ENCODE assay signal across 8 cellular contexts in genomic region chr9:127568618-127568970, GRCh38. TPM values are rescaled to one million over a fixed set of nuclear protein-coding genes. Genes with fewer than 3 reads are reported as not detected.
A peak's percentile ranks its signal among the peaks of the same experiment; 100 is the strongest.
DNase-seq lines count a peak whose midpoint lies in the region; ATAC-seq and TF ChIP-seq lines count a peak whose summit lies in the region.

No MANE protein-coding gene starts in this region.

- no peak overlapping the region for H3K23ac ChIP-seq in neuronal stem cell (ENCODE audit: low read depth, low read length, poor library complexity)

- no peak overlapping the region for H3K27ac ChIP-seq in KMS-11
- no peak overlapping the region for H3K27ac ChIP-seq in neuronal stem cell (replicated peaks; ENCODE audit: low read length)

- peaks cover 4% of the 10 kb centered on the region for H3K79me1 ChIP-seq in neuronal stem cell (ENCODE audit: low read depth, low read length)

- peak overlapping the region; percentile 77 for H2BK5ac ChIP-seq in neuronal stem cell (ENCODE audit: low read length)

- H3K27ac Mint-ChIP-seq in effector memory CD8-positive, alpha-beta T cell, result no peak overlapping the region

- H4K91ac ChIP-seq in neuronal stem cell (ENCODE audit: low read depth, low read length, poor library complexity), result no peak overlapping the region

- TF ChIP-seq CTCF in KMS-11 (conservative IDR thresholded peaks at IDR 0.05; ENCODE audit: low read depth, low read length), result no peak

- peaks cover 14% of the 10 kb centered on the region for H3K4me1 ChIP-seq in KMS-11 (ENCODE audit: low read depth, poor library complexity, severe bottlenecking)
- H3K4me1 ChIP-seq in neuronal stem cell (ENCODE audit: control insufficient read depth in 2 of 2, insufficient read depth in 1 of 2, low read depth in 1 of 2, low read length in 2 of 2), result peaks cover 21 to 22% of the 10 kb centered on the region in 2 donors

- no peak overlapping the region for H2BK12ac ChIP-seq in neuronal stem cell (ENCODE audit: low read length)

- H4K20me1 ChIP-seq in KMS-11 (ENCODE audit: insufficient read depth), result no peaks in the 10 kb centered on the region

- H2BK120ac ChIP-seq in neuronal stem cell (ENCODE audit: low read depth, low read length), result no peak overlapping the region

- DNase-seq in ELF-1 (ENCODE audit: low read depth, low spot score) (peak; percentile 19), neuronal stem cell (ENCODE audit: low spot score) (no peak), HCEC 1CT (no peak)
- DNase-seq in effector memory CD8-positive, alpha-beta T cell, result no peak
- no peak for DNase-seq in activated CD4-positive, CD25-positive, alpha-beta regulatory T cell (lab: John Stamatoyannopoulos, UW)

- H3K9me3 ChIP-seq in neuronal stem cell (replicated peaks in 1 of 2; ENCODE audit: control insufficient read depth in 2 of 2, insufficient read depth in 1 of 2, low read depth in 1 of 2, low read length in 2 of 2), result no peaks in the 10 kb centered on the region

- H4K8ac ChIP-seq in neuronal stem cell (ENCODE audit: low read depth, low read length), result no peak overlapping the region

- peak overlapping the region; percentile 93 for H2BK15ac ChIP-seq in neuronal stem cell (ENCODE audit: low read length)

- peak overlapping the region; percentile 93 for H3K18ac ChIP-seq in neuronal stem cell (ENCODE audit: low read length)

- H3K79me2 ChIP-seq in KMS-11 (ENCODE audit: insufficient read depth, low read depth), result no peaks in the 10 kb centered on the region

- H3K27me3 ChIP-seq in KMS-11 (ENCODE audit: insufficient read depth, low read depth) (no peaks in the 10 kb centered on the region), neuronal stem cell (ENCODE audit: control insufficient read depth in 3 of 3, insufficient read depth in 3 of 3, low read depth in 1 of 3, low read length in 3 of 3) (peaks cover 0 to 9% (median 0%) of the 10 kb centered on the region in 3 experiments)

- peak overlapping the region; percentile 82 for H3K14ac ChIP-seq in neuronal stem cell (ENCODE audit: low read length)

- H3K36me3 ChIP-seq in KMS-11 (ENCODE audit: insufficient read depth) (no peaks in the 10 kb centered on the region), neuronal stem cell (replicated peaks in 1 of 2; ENCODE audit: control insufficient read depth in 2 of 2, insufficient read depth in 2 of 2, low read length in 2 of 2) (no peaks in the 10 kb centered on the region)

- H3K9me3 Mint-ChIP-seq in effector memory CD8-positive, alpha-beta T cell, result no peaks in the 10 kb centered on the region

- H3K4me2 ChIP-seq in KMS-11 (peak overlapping the region; percentile 60), neuronal stem cell (ENCODE audit: insufficient read depth, low read length, poor library complexity, severe bottlenecking) (peak overlapping the region; percentile 92)

- peak; percentile 28 for ATAC-seq in effector memory CD8-positive, alpha-beta T cell (replicated peaks)
- ATAC-seq in HG03108 (IDR thresholded peaks at IDR 0.05; ENCODE audit: unreplicated experiment), result no peak
- ATAC-seq in GM21526 (IDR thresholded peaks at IDR 0.05; ENCODE audit: low FRiP score, unreplicated experiment), result no peak

- no peak overlapping the region for H3K9ac ChIP-seq in KMS-11
- H3K9ac ChIP-seq in neuronal stem cell (ENCODE audit: low read depth, low read length, poor library complexity), result peak overlapping the region; percentile 96

- H2AFZ ChIP-seq in KMS-11 (ENCODE audit: low read depth) (peak overlapping the region; percentile 52), neuronal stem cell (ENCODE audit: low read length) (peak overlapping the region; percentile 89)

- peaks cover 23% of the 10 kb centered on the region in 2 donors for H3K4me1 Mint-ChIP-seq in effector memory CD8-positive, alpha-beta T cell (ENCODE audit: low read depth in 2 of 2)

- no peaks in the 10 kb centered on the region for H3K27me3 Mint-ChIP-seq in effector memory CD8-positive, alpha-beta T cell

- no peak overlapping the region for H3K4ac ChIP-seq in neuronal stem cell (ENCODE audit: low read length)

- peak overlapping the region; percentile 75 to 78 for H3K4me3 Mint-ChIP-seq in effector memory CD8-positive, alpha-beta T cell

- no peaks in the 10 kb centered on the region for H3K36me3 Mint-ChIP-seq in effector memory CD8-positive, alpha-beta T cell (ENCODE audit: insufficient read depth)

- no peak overlapping the region for H3K4me3 ChIP-seq in KMS-11 (IDR thresholded peaks at IDR 0.05; ENCODE audit: insufficient read depth, low read depth, low read length)
- H3K4me3 ChIP-seq in neuronal stem cell (ENCODE audit: low read length in 2 of 2), result peak overlapping the region; percentile 74 to 80

- WGBS in neuronal stem cell (ENCODE audit: extremely low coverage in 2 of 2, insufficient read length in 2 of 2, insufficient replicate concordance in 1 of 2), 2 donors, result no CpG with 5 or more reads among the region's 50 CpGs

- peak overlapping the region; percentile 94 for H2AK5ac ChIP-seq in neuronal stem cell (ENCODE audit: low read depth, low read length)

RNA-seq across cellular contexts. Expression of gene STXBP1, which starts 43.5 kb away (rescaled TPM):
- 33.7 TPM for polyA plus RNA-seq in neuronal stem cell (2013, experiment 1 of 2)
- 32.9 TPM for polyA plus RNA-seq in neuronal stem cell (2013, experiment 2 of 2)
